ENCODE assay signal across 8 cellular contexts in genomic region chr1:47436304-47436978, GRCh38. TPM values are rescaled to one million over a fixed set of nuclear protein-coding genes. Genes with fewer than 3 reads are reported as not detected.
A peak's percentile ranks its signal among the peaks of the same experiment; 100 is the strongest.
DNase-seq lines count a peak whose midpoint lies in the region; ATAC-seq, FAIRE-seq and TF ChIP-seq lines count a peak whose summit lies in the region.

No MANE protein-coding gene starts in this region.

- peaks cover 0 to 10% (median 0%) of the 10 kb centered on the region in 3 donors for H3K36me3 Mint-ChIP-seq in immature natural killer cell

- H3K4me2 ChIP-seq in K562 (ENCODE audit: insufficient read depth, low read length) = peak overlapping the region; percentile 91

- ATAC-seq in HG02840 (IDR thresholded peaks at IDR 0.05; ENCODE audit: low FRiP score, unreplicated experiment) (peak; percentile 32), K562 (peak; percentile 74)

- 0 out of 3 replicates have a peak, but pooled peaks cover 7% of the 10 kb centered on the region for H3K79me2 ChIP-seq in K562 (ENCODE audit: control insufficient read depth, insufficient read depth, low read length)

- H3K9me3 ChIP-seq in K562 (replicated peaks; ENCODE audit: control insufficient read depth, insufficient read depth, low read depth, low read length) = no peaks in the 10 kb centered on the region

- H3K9ac ChIP-seq in K562 (ENCODE audit: insufficient read depth in 1 of 2, low read depth in 2 of 2, low read length in 2 of 2) = peak overlapping the region; percentile 72 to 99

- 5% methylated on average over 23 of the region's 23 CpGs for WGBS in K562 (ENCODE audit: insufficient coverage, low coverage, missing lambda C conversion rate)

- peak overlapping the region; percentile 90 to 94 (median 94) for H3K4me3 Mint-ChIP-seq in immature natural killer cell

- peak overlapping the region; percentile 82 to 92 (median 86) for H3K27ac Mint-ChIP-seq in immature natural killer cell

- no TSS peak for BruUV-seq in K562 (replicated peaks; lab: Mats Ljungman, UMichigan)

- in situ Hi-C loops in GM13977 (cut with MboI; ENCODE audit: low pct_unique_long_range_greater_than_20kb, low sequenced_read_pairs, unreplicated experiment) (no loop called here), K562 (cut with MboI) (no loop called here)

- H3K9me1 ChIP-seq in K562 (ENCODE audit: control insufficient read depth, insufficient read depth, low read length) = no peaks in the 10 kb centered on the region

- TF ChIP-seq EP300 in K562 (IDR thresholded peaks at IDR 0.05; ENCODE audit: low read length) = no peak

- H3K36me3 ChIP-seq in K562 (ENCODE audit: control insufficient read depth, insufficient read depth, low read length) = peaks cover 4% of the 10 kb centered on the region; the same call in 2 of the 3 replicates

- intact Hi-C loops in K562 (cut with micrococcal nuclease) = loop anchor here (2.0 to 10.0 kb wide), 6 partner anchors 48 to 291 kb away; partner anchors contain the start of gene CMPK1

- peaks cover 10 to 13% of the 10 kb centered on the region in 2 experiments; a peak in 4 of 5 replicates for H3K27me3 ChIP-seq in K562 (ENCODE audit: control insufficient read depth in 2 of 2, insufficient read depth in 2 of 2, low read length in 2 of 2)

- H2AFZ ChIP-seq in K562 (ENCODE audit: low read depth, low read length) = peak overlapping the region; percentile 98

- H4K20me1 ChIP-seq in K562 (replicated peaks; ENCODE audit: control insufficient read depth, insufficient read depth, low read length) = peaks cover 20% of the 10 kb centered on the region

- H3K27me3 Mint-ChIP-seq in immature natural killer cell (ENCODE audit: low read depth in 3 of 3) = peaks cover 14 to 33% (median 14%) of the 10 kb centered on the region in 3 donors

- peak; percentile 45 to 79 for TF ChIP-seq RAD21 in K562 (CRISPR knock-in tag; conservative IDR thresholded peaks at IDR 0.05 in 1 of 2, IDR thresholded peaks at IDR 0.05 in 1 of 2)

- H3K9me3 Mint-ChIP-seq in immature natural killer cell = no peaks in the 10 kb centered on the region

- DNase-seq in GM13977 (ENCODE audit: low spot score) (peak; percentile 90), NCI-H146 treated with DMSO at 0.1 percent for 48 hours (lab: John Stamatoyannopoulos, UW; ENCODE audit: unreplicated experiment) (peak; percentile 14), T1000 (lab: John Stamatoyannopoulos, UW) (peak; percentile 56), K562 (ENCODE audit: extremely low read depth in 1 of 4, low spot score in 3 of 4) (peak; percentile 78 to 92 (median 86)), immature natural killer cell (peak; percentile 68 to 74 (median 73)), OCI-M2 (lab: John Stamatoyannopoulos, UW; ENCODE audit: unreplicated experiment) (no peak)
- DNase-seq in stimulated activated CD4-positive, alpha-beta T cell treated with anti-CD3 and anti-CD28 coated beads, Interleukin-12 subunit alpha, Interleukin-12 subunit beta, amount 100 ng/mL, for 48 hours (ENCODE audit: low read depth in 2 of 3, low spot score in 1 of 3) = peak; percentile 56 to 81 (median 81)

- CTCF ChIA-PET in K562 (lab: Yijun Ruan, JAX; ENCODE audit: low intra/inter-chr PET ratio) = interaction anchor here (0.6 to 2.7 kb wide), 5 partner anchors 26 to 290 kb away, joined by 3 to 15 read pairs (median 5); no protein-coding TSS in a partner anchor

- TF ChIP-seq CTCF in GM13977 (IDR thresholded peaks at IDR 0.05; ENCODE audit: extremely low read depth, insufficient read depth, missing control alignments) = peak; percentile 98
- peak; percentile 97 to 100 (median 98) for TF ChIP-seq CTCF in K562 (IDR thresholded peaks at IDR 0.05 in 2 of 3, conservative IDR thresholded peaks at IDR 0.05 in 1 of 3; ENCODE audit: insufficient read depth in 2 of 3, low read depth in 1 of 3, low read length in 3 of 3)

- H3K4me3 ChIP-seq in K562 = peak overlapping the region; percentile 70

- peaks cover 54% of the 10 kb centered on the region in 2 donors for H3K4me1 Mint-ChIP-seq in immature natural killer cell

- peak; percentile 86 for FAIRE-seq in K562 (lab: Jason Lieb, UNC)

- peaks cover 14 to 58% of the 10 kb centered on the region in 2 experiments for H3K4me1 ChIP-seq in K562 (replicated peaks in 1 of 2; ENCODE audit: control insufficient read depth in 2 of 2, insufficient read depth in 2 of 2, low read length in 2 of 2)

- POLR2A ChIA-PET in K562 (lab: Yijun Ruan, JAX) = interaction anchor here (0.6 to 1.4 kb wide), 14 partner anchors 9 to 257 kb away, joined by 3 to 9 read pairs (median 4); no protein-coding TSS in a partner anchor

- no peak for TF ChIP-seq POLR2A in K562 (conservative IDR thresholded peaks at IDR 0.05)

- H3K27ac ChIP-seq in K562 (ENCODE audit: extremely low read depth, low read depth, low read length) = peak overlapping the region; percentile 90; the same call in 2 of the 3 replicates

TF ChIP-seq in K562, 482 proteins besides CTCF, POLR2A, EP300 and RAD21 (continues in another document):
- TF ChIP-seq ZBTB49 (CRISPR knock-in tag; IDR thresholded peaks at IDR 0.05; ENCODE audit: borderline replicate concordance) (0 out of 2 replicates have a peak, but pooled peaks have one; percentile 18), BRF1 (IDR thresholded peaks at IDR 0.05; ENCODE audit: borderline replicate concordance, extremely low read depth, insufficient read length) (no peak), MEF2D (tag; conservative IDR thresholded peaks at IDR 0.05; ENCODE audit: low read depth) (no peak), SREBF1 (IDR thresholded peaks at IDR 0.05; ENCODE audit: borderline replicate concordance, low read depth, low read length) (no peak)

RNA-seq across cellular contexts. Expression of gene FOXD2, which starts 1.4 kb away (rescaled TPM):
- 0.46 and 0.93 TPM in 2 replicates for total RNA-seq in K562 (2011; cell fraction: chromatin; rRNA removed; ENCODE audit: low replicate concordance)
- 1.2 TPM in 2 replicates for total RNA-seq in K562 (2011; cell fraction: nucleolus; rRNA removed)
- total RNA-seq in K562 (2011; cell fraction: nucleoplasm; rRNA removed) = 0.66 and 0.84 TPM in 2 replicates
- 1.2 TPM in 2 replicates for total RNA-seq in K562 (2014; rRNA removed)
- total RNA-seq in K562 (2014; rRNA removed; fragmentation: Illumina TruSeq; extraction: Trizol) = 0.22 and 0.26 TPM in 2 replicates
- total RNA-seq in K562 (2015; rRNA removed; fragmentation: Illumina TruSeq; extraction: Trizol) = 0.26 and 0.33 TPM in 2 replicates
- 0.86 and 1.2 TPM in 2 replicates for total RNA-seq in K562 (2021)
- polyA plus RNA-seq in K562 (2011; rRNA removed) = 0.15 and 0.27 TPM in 2 replicates
- polyA plus RNA-seq in K562 (2011; cell fraction: cytosol; rRNA removed) = 0.19 and 0.52 TPM in 2 replicates
- 0.79 and 1.2 TPM in 2 replicates for polyA plus RNA-seq in K562 (2011; cell fraction: nucleus; rRNA removed)
- polyA plus RNA-seq in K562 (2012) = 1.7 and 2.8 TPM in 2 replicates
- 0.19 and 0.22 TPM in 2 replicates for polyA plus RNA-seq in K562 (2014; fragmentation: Illumina TruSeq; extraction: Trizol)
- polyA plus RNA-seq in K562 (2014; fragmentation: Nextera tagmentation; extraction: Ambion mirVana) = under 1 TPM; 0.06 to 0.07 TPM
- polyA plus RNA-seq in K562 (2014; rRNA removed) = 0.46 and 0.53 TPM in 2 replicates
- polyA minus RNA-seq in K562 (2011; rRNA and poly(A)+ RNA removed) = 0.12 and 0.14 TPM in 2 replicates
- 0.29 and 0.64 TPM in 2 replicates for polyA minus RNA-seq in K562 (2011; cell fraction: cytosol; rRNA and poly(A)+ RNA removed)
- 0.67 and 1.00 TPM in 2 replicates for polyA minus RNA-seq in K562 (2011; cell fraction: nucleus; rRNA and poly(A)+ RNA removed)
- under 1 TPM; 0.03 to 0.40 (median 0.26) TPM for polyA plus RNA-seq in immature natural killer cell

RNA-seq across cellular contexts. Expression of gene FOXE3, which starts 20.4 kb away (rescaled TPM):
- total RNA-seq in K562 (2011; cell fraction: chromatin; rRNA removed; ENCODE audit: low replicate concordance) = not detected in 2 replicates
- total RNA-seq in K562 (2011; cell fraction: nucleolus; rRNA removed) = not detected in 2 replicates
- total RNA-seq in K562 (2011; cell fraction: nucleoplasm; rRNA removed) = not detected in 2 replicates
- total RNA-seq in K562 (2014; rRNA removed) = not detected in 2 replicates
- not detected in 2 replicates for total RNA-seq in K562 (2014; rRNA removed; fragmentation: Illumina TruSeq; extraction: Trizol)
- total RNA-seq in K562 (2015; rRNA removed; fragmentation: Illumina TruSeq; extraction: Trizol) = not detected in 2 replicates
- total RNA-seq in K562 (2021) = not detected in 2 replicates
- not detected in 2 replicates for polyA plus RNA-seq in K562 (2011; rRNA removed)
- polyA plus RNA-seq in K562 (2011; cell fraction: cytosol; rRNA removed) = not detected in 2 replicates
- 0.10 TPM in 1 of 2 replicates, not detected in the other for polyA plus RNA-seq in K562 (2011; cell fraction: nucleus; rRNA removed)
- polyA plus RNA-seq in K562 (2012) = 0.04 TPM in 1 of 2 replicates, not detected in the other
- not detected in 2 replicates for polyA plus RNA-seq in K562 (2014; fragmentation: Illumina TruSeq; extraction: Trizol)
- polyA plus RNA-seq in K562 (2014; fragmentation: Nextera tagmentation; extraction: Ambion mirVana) = not detected
- polyA plus RNA-seq in K562 (2014; rRNA removed) = not detected in 2 replicates
- not detected in 2 replicates for polyA minus RNA-seq in K562 (2011; rRNA and poly(A)+ RNA removed)
- not detected in 2 replicates for polyA minus RNA-seq in K562 (2011; cell fraction: cytosol; rRNA and poly(A)+ RNA removed)
- not detected in 2 replicates for polyA minus RNA-seq in K562 (2011; cell fraction: nucleus; rRNA and poly(A)+ RNA removed)
- polyA plus RNA-seq in immature natural killer cell = not detected
